Comparison of ENCODE assay signal across 26 cellular contexts in genomic region chr9:121871431-121872025, GRCh38.
DNase-seq lines count a peak whose midpoint lies in the region; ATAC-seq and TF ChIP-seq lines count a peak whose summit lies in the region.
"Had no signal": no experiment of that assay in that cellular context is flagged by ENCODE, and none has a peak within 500 bp of the region (broad histone marks: within the 10 kb centered on the region; RNA-seq: fewer than 3 reads in every experiment).

No MANE protein-coding gene starts in this region.

- H3K4me1 Mint-ChIP-seq in activated CD8-positive, alpha-beta memory T cell treated with anti-CD3 and anti-CD28 coated beads, Interleukin-2, amount 10 ng/mL, durations not matched to agents 7 days and 5 days = no peaks in the 10 kb centered on the region
- no peaks in the 10 kb centered on the region for H3K4me1 Mint-ChIP-seq in immature natural killer cell
- H3K4me1 Mint-ChIP-seq: memory B cell; naive thymus-derived CD4-positive, alpha-beta T cell had no signal

- TF ChIP-seq CTCF in epithelial cell of esophagus (IDR thresholded peaks at IDR 0.05; ENCODE audit: insufficient read depth, low read depth, low read length, missing control alignments) = no peak

- no peak overlapping the region for H3K4me3 Mint-ChIP-seq in activated CD8-positive, alpha-beta memory T cell treated with anti-CD3 and anti-CD28 coated beads, Interleukin-2, amount 10 ng/mL, durations not matched to agents 7 days and 5 days
- H3K4me3 Mint-ChIP-seq in immature natural killer cell = no peak overlapping the region
- H3K4me3 Mint-ChIP-seq: H9; memory B cell; naive thymus-derived CD4-positive, alpha-beta T cell had no signal

- peak; percentile 28 for DNase-seq in activated CD8-positive, alpha-beta memory T cell treated with anti-CD3 and anti-CD28 coated beads, Interleukin-2, amount 10 ng/mL, durations not matched to agents 7 days and 5 days
- no peak for DNase-seq in activated CD8-positive, alpha-beta memory T cell treated with anti-CD3 and anti-CD28 coated beads, Interleukin-2, amount 50 U/mL, for 4 hours
- DNase-seq in RPMI7951 (ENCODE audit: low read depth) (peak; percentile 52), epithelial cell of esophagus (ENCODE audit: low read depth) (peak; percentile 39), sciatic nerve (ENCODE audit: low spot score) (peak; percentile 33), NK-92 (lab: John Stamatoyannopoulos, UW; ENCODE audit: unreplicated experiment) (no peak), immature natural killer cell (no peak)
- DNase-seq in stimulated activated naive CD4-positive, alpha-beta T cell (lab: John Stamatoyannopoulos, UW) = no peak
- DNase-seq: 8988T; activated CD4-positive, alpha-beta T cell treated with anti-CD3 and anti-CD28 coated beads, Interleukin-2, amount 50 U/mL, for 48 hours; activated naive CD4-positive, alpha-beta T cell treated with Interleukin-2 at 50 U/mL for 16 hours; cortex of kidney; foreskin melanocyte; H9; kidney glomerular epithelial cell; naive thymus-derived CD4-positive, alpha-beta T cell; NCI-H2081; NCI-H510A treated with DMSO at 0.1 percent for 48 hours; posterior cingulate gyrus; Right ventricle myocardium superior; stimulated activated CD4-positive, alpha-beta T cell treated with anti-CD3 and anti-CD28 coated beads, Interleukin-4, amount 100 ng/mL, for 24 hours; upper lobe of left lung had no signal

- no peak for ATAC-seq in activated CD8-positive, alpha-beta memory T cell treated with anti-CD3 and anti-CD28 coated beads, Interleukin-2, amount 10 ng/mL, durations not matched to agents 7 days and 5 days
- ATAC-seq in sciatic nerve = no peak
- ATAC-seq: naive thymus-derived CD4-positive, alpha-beta T cell had no signal

- H3K27me3 Mint-ChIP-seq in activated CD8-positive, alpha-beta memory T cell treated with anti-CD3 and anti-CD28 coated beads, Interleukin-2, amount 10 ng/mL, durations not matched to agents 7 days and 5 days = no peaks in the 10 kb centered on the region
- H3K27me3 Mint-ChIP-seq in immature natural killer cell (ENCODE audit: low read depth in 3 of 3) = no peaks in the 10 kb centered on the region
- H3K27me3 Mint-ChIP-seq: memory B cell had no signal

- H3K9me3 Mint-ChIP-seq in activated CD8-positive, alpha-beta memory T cell treated with anti-CD3 and anti-CD28 coated beads, Interleukin-2, amount 10 ng/mL, durations not matched to agents 7 days and 5 days (ENCODE audit: low read depth) = no peaks in the 10 kb centered on the region
- no peaks in the 10 kb centered on the region for H3K9me3 Mint-ChIP-seq in immature natural killer cell
- H3K9me3 Mint-ChIP-seq: H9 had no signal

- H3K4me3 ChIP-seq in epithelial cell of esophagus (ENCODE audit: low read length) = no peak overlapping the region
- H3K4me3 ChIP-seq: ascending aorta; BLaER1 treated with 17β-estradiol and CSF1 and Interleukin-3, amounts not matched to agents 10 nM and 100 nM; skin epidermis; upper lobe of left lung had no signal

- intact Hi-C loops in sciatic nerve (cut with DNase I) = no loop called here

- no peaks in the 10 kb centered on the region for H3K36me3 Mint-ChIP-seq in activated CD8-positive, alpha-beta memory T cell treated with anti-CD3 and anti-CD28 coated beads, Interleukin-2, amount 10 ng/mL, durations not matched to agents 7 days and 5 days
- peaks cover 0 to 7% (median 0%) of the 10 kb centered on the region in 3 donors for H3K36me3 Mint-ChIP-seq in immature natural killer cell

- H3K27ac Mint-ChIP-seq in activated CD8-positive, alpha-beta memory T cell treated with anti-CD3 and anti-CD28 coated beads, Interleukin-2, amount 10 ng/mL, durations not matched to agents 7 days and 5 days = no peak overlapping the region
- no peak overlapping the region for H3K27ac Mint-ChIP-seq in immature natural killer cell
- H3K27ac Mint-ChIP-seq: H9; memory B cell; naive thymus-derived CD4-positive, alpha-beta T cell had no signal

- CTCF ChIA-PET in activated CD8-positive, alpha-beta memory T cell treated with anti-CD3 and anti-CD28 coated beads, Interleukin-2, amount 10 ng/mL, durations not matched to agents 7 days and 5 days (lab: Charles Lee) = no interaction called here

Comparison
In these comparisons a context has a peak if more than half of its experiments do, and no peak if none do; other contexts are left out.
1. DNase-seq: peak in activated CD8-positive, alpha-beta memory T cell treated with anti-CD3 and anti-CD28 coated beads, Interleukin-2, amount 10 ng/mL, durations not matched to agents 7 days and 5 days (single experiment), RPMI7951 (single experiment), epithelial cell of esophagus (single experiment) and sciatic nerve (single experiment); none in activated CD8-positive, alpha-beta memory T cell treated with anti-CD3 and anti-CD28 coated beads, Interleukin-2, amount 50 U/mL, for 4 hours (single experiment), stimulated activated naive CD4-positive, alpha-beta T cell (0 of 6), NK-92 (single experiment) and immature natural killer cell (0 of 3).